Comparison of ENCODE assay signal across 1 cellular context in genomic region chr7:116214921-116215320, GRCh38.
TF ChIP-seq lines count a peak whose summit lies in the region.

No MANE protein-coding gene starts in this region.

TF ChIP-seq in K562, 482 proteins besides CTCF, POLR2A, EP300 and RAD21 (continued from another document):
- no peak for TF ChIP-seq E2F8 (IDR thresholded peaks at IDR 0.05; ENCODE audit: low read depth, partially characterized antibody)
- TF ChIP-seq ZNF311 (CRISPR knock-in tag; IDR thresholded peaks at IDR 0.05): no peak
- no peak for TF ChIP-seq RB1 (IDR thresholded peaks at IDR 0.05; ENCODE audit: low read depth)
- no peak for TF ChIP-seq RBBP5 (IDR thresholded peaks at IDR 0.05; ENCODE audit: borderline replicate concordance, insufficient read depth, low read length, poor library complexity, severe bottlenecking)
- TF ChIP-seq SMARCC2 (IDR thresholded peaks at IDR 0.05; ENCODE audit: low read depth): no peak
- no peak for TF ChIP-seq UBTF (IDR thresholded peaks at IDR 0.05; ENCODE audit: borderline replicate concordance in 1 of 2, low read depth in 2 of 2, low read length in 2 of 2)
- TF ChIP-seq ELF2 (CRISPR knock-in tag; IDR thresholded peaks at IDR 0.05): no peak
- TF ChIP-seq EWSR1 (IDR thresholded peaks at IDR 0.05; ENCODE audit: borderline replicate concordance, low read depth, partially characterized antibody): no peak
- TF ChIP-seq HSF4 (CRISPR knock-in tag; IDR thresholded peaks at IDR 0.05; ENCODE audit: borderline replicate concordance): no peak
- peak; percentile 35 for TF ChIP-seq RBM25 (IDR thresholded peaks at IDR 0.05; ENCODE audit: low read depth, low read length, severe bottlenecking)
- no peak for TF ChIP-seq SP1 (CRISPR knock-in tag; IDR thresholded peaks at IDR 0.05)
- TF ChIP-seq MIER1 (IDR thresholded peaks at IDR 0.05; ENCODE audit: low read depth): no peak
- TF ChIP-seq CSDE1 (IDR thresholded peaks at IDR 0.05): no peak
- TF ChIP-seq MBD1 (CRISPR knock-in tag; IDR thresholded peaks at IDR 0.05): peak; percentile 67; the same call in 1 of the 2 replicates
TF ChIP-seq in K562: peak in this region for 4.
